ENCODE assay signal across 9 cellular contexts in genomic region chr9:109499061-109499630, GRCh38. TPM values are rescaled to one million over a fixed set of nuclear protein-coding genes. Genes with fewer than 3 reads are reported as not detected.
DNase-seq lines count a peak whose midpoint lies in the region; ATAC-seq and TF ChIP-seq lines count a peak whose summit lies in the region.
"Had no signal": no experiment of that assay in that cellular context is flagged by ENCODE, and none has a peak within 500 bp of the region (broad histone marks: within the 10 kb centered on the region; RNA-seq: fewer than 3 reads in every experiment).

No MANE protein-coding gene starts in this region.

- peaks cover 80% of the 10 kb centered on the region for H3K27me3 ChIP-seq in HUES48 (ENCODE audit: control insufficient read depth, insufficient read depth, low read length)
- H3K27me3 ChIP-seq in iPS-15b (ENCODE audit: control insufficient read depth, insufficient read depth, low read length): peaks cover 70% of the 10 kb centered on the region
- H3K27me3 ChIP-seq in foreskin keratinocyte: peaks cover 4% of the 10 kb centered on the region

- TF ChIP-seq CTCF in foreskin keratinocyte (conservative IDR thresholded peaks at IDR 0.05): no peak

- H3K27ac ChIP-seq in HUES48 (ENCODE audit: low read depth, low read length): no peak overlapping the region
- no peak overlapping the region for H3K27ac ChIP-seq in foreskin keratinocyte

- DNase-seq in skeletal muscle cell (ENCODE audit: low read depth) (no peak), GM03348 (ENCODE audit: low spot score) (no peak), NCI-H774 (lab: John Stamatoyannopoulos, UW) (no peak), NCI-H345 (lab: John Stamatoyannopoulos, UW) (no peak), foreskin keratinocyte (no peak)
- DNase-seq: activated CD4-positive, alpha-beta T cell treated with anti-CD3 and anti-CD28 coated beads for 48 hours had no signal

- ATAC-seq in activated T-helper 17 cell treated with anti-CD3 and anti-CD28 coated beads, Interleukin-2, amount 50 U/mL, for 72 hours (replicated peaks): no peak
- ATAC-seq in foreskin keratinocyte: no peak

- peaks cover 47% of the 10 kb centered on the region for H3K27me3 Mint-ChIP-seq in activated T-helper 17 cell treated with anti-CD3 and anti-CD28 coated beads, Interleukin-2, amount 50 U/mL, for 72 hours

- no peak overlapping the region for H3K27ac Mint-ChIP-seq in activated T-helper 17 cell treated with anti-CD3 and anti-CD28 coated beads, Interleukin-2, amount 50 U/mL, for 72 hours

- H3K36me3 ChIP-seq in HUES48 (ENCODE audit: control insufficient read depth, insufficient read depth, low read length): no peaks in the 10 kb centered on the region
- H3K36me3 ChIP-seq in iPS-15b (ENCODE audit: control insufficient read depth, insufficient read depth, low read length): no peaks in the 10 kb centered on the region

- no peaks in the 10 kb centered on the region for H3K9me3 ChIP-seq in HUES48 (ENCODE audit: control insufficient read depth, insufficient read depth, low read length)
- no peaks in the 10 kb centered on the region for H3K9me3 ChIP-seq in iPS-15b (ENCODE audit: control insufficient read depth, insufficient read depth, low read length)

- peak overlapping the region; percentile 58 for H3K4me3 ChIP-seq in HUES48 (ENCODE audit: low read depth, low read length)
- peak overlapping the region; percentile 60 for H3K4me3 ChIP-seq in iPS-15b (ENCODE audit: low read depth, low read length)
- H3K4me3 ChIP-seq in skeletal muscle cell (ENCODE audit: low read depth, low read length): peak overlapping the region; percentile 39

- H3K9ac ChIP-seq in HUES48 (ENCODE audit: low read depth, low read length) (no peak overlapping the region), iPS-15b (ENCODE audit: low read depth, low read length) (peak overlapping the region; percentile 32)

- H3K4me3 Mint-ChIP-seq in activated T-helper 17 cell treated with anti-CD3 and anti-CD28 coated beads, Interleukin-2, amount 50 U/mL, for 72 hours: peak overlapping the region; percentile 15

- H3K36me3 Mint-ChIP-seq in activated T-helper 17 cell treated with anti-CD3 and anti-CD28 coated beads, Interleukin-2, amount 50 U/mL, for 72 hours (ENCODE audit: low read depth): no peaks in the 10 kb centered on the region

- no peaks in the 10 kb centered on the region for H3K9me3 Mint-ChIP-seq in activated T-helper 17 cell treated with anti-CD3 and anti-CD28 coated beads, Interleukin-2, amount 50 U/mL, for 72 hours

- peaks cover 6% of the 10 kb centered on the region for H3K4me1 ChIP-seq in HUES48 (ENCODE audit: control insufficient read depth, insufficient read depth, low read length)
- H3K4me1 ChIP-seq in iPS-15b (ENCODE audit: control insufficient read depth, insufficient read depth, low read length): no peaks in the 10 kb centered on the region
- H3K4me1 ChIP-seq in foreskin keratinocyte: peaks cover 7% of the 10 kb centered on the region

- H3K4me1 Mint-ChIP-seq in activated T-helper 17 cell treated with anti-CD3 and anti-CD28 coated beads, Interleukin-2, amount 50 U/mL, for 72 hours: no peaks in the 10 kb centered on the region

RNA-seq across cellular contexts. Expression of gene PTPN3, which starts 1.0 kb away (rescaled TPM):
- under 1 TPM; 0.41 to 0.82 TPM for total RNA-seq in activated T-helper 17 cell treated with anti-CD3 and anti-CD28 coated beads, Interleukin-2, amount 50 U/mL, for 72 hours
- total RNA-seq in foreskin keratinocyte: 14.4 and 19.5 TPM in 2 replicates
- polyA plus RNA-seq in foreskin keratinocyte: 7.5 and 12.2 TPM in 2 replicates
